8 cellular contexts compared by ENCODE assay signal in genomic region chr9:127158995-127159801, GRCh38. TPM values are rescaled to one million over a fixed set of nuclear protein-coding genes. Genes with fewer than 3 reads are reported as not detected.
A peak's percentile ranks its signal among the peaks of the same experiment; 100 is the strongest.
DNase-seq lines count a peak whose midpoint lies in the region; ATAC-seq, FAIRE-seq and TF ChIP-seq lines count a peak whose summit lies in the region.

No MANE protein-coding gene starts in this region.

- H3K27me3 ChIP-seq in HUES48 (ENCODE audit: control insufficient read depth, insufficient read depth, low read length) (no peaks in the 10 kb centered on the region), liver (ENCODE audit: control insufficient read depth in 4 of 4, insufficient read depth in 4 of 4, low read length in 3 of 4) (no peaks in the 10 kb centered on the region), vagina (no peaks in the 10 kb centered on the region)

- H3K36me3 ChIP-seq in HUES48 (ENCODE audit: control insufficient read depth, insufficient read depth, low read length): no peaks in the 10 kb centered on the region
- H3K36me3 ChIP-seq in liver (ENCODE audit: control insufficient read depth in 4 of 4, insufficient read depth in 3 of 4, low read depth in 1 of 4, low read length in 3 of 4): no peaks in the 10 kb centered on the region
- H3K36me3 ChIP-seq in vagina: no peaks in the 10 kb centered on the region

- H3K4me2 ChIP-seq in A549: peak overlapping the region; percentile 36

- FAIRE-seq in A549 (lab: Jason Lieb, UNC): no peak

- TF ChIP-seq EP300 in A549 (IDR thresholded peaks at IDR 0.05): no peak

- H3K9ac ChIP-seq in HUES48 (ENCODE audit: low read depth, low read length): no peak overlapping the region
- no peak overlapping the region for H3K9ac ChIP-seq in liver (ENCODE audit: low read depth in 1 of 2, low read length in 2 of 2)

- CTCF ChIA-PET in A549 (lab: Yijun Ruan, JAX): interaction anchor here (0.8 to 5.6 kb wide), 5 partner anchors 9 to 219 kb away, joined by 3 to 23 read pairs (median 4); no protein-coding TSS in a partner anchor

- no peak overlapping the region for H3K4me3 ChIP-seq in A549
- no peak overlapping the region for H3K4me3 ChIP-seq in HUES48 (ENCODE audit: low read depth, low read length)
- H3K4me3 ChIP-seq in liver (ENCODE audit: low read depth in 1 of 3, low read length in 3 of 3): no peak overlapping the region
- no peak overlapping the region for H3K4me3 ChIP-seq in vagina

- peak overlapping the region; percentile 36 to 60 for H3K27ac ChIP-seq in A549
- H3K27ac ChIP-seq in HUES48 (ENCODE audit: low read depth, low read length): peak overlapping the region; percentile 69
- H3K27ac ChIP-seq in caudate nucleus (ENCODE audit: low read depth, low read length): peak overlapping the region; percentile 49
- H3K27ac ChIP-seq in liver (ENCODE audit: low read depth in 1 of 2, low read length in 2 of 2): peak overlapping the region; percentile 52 to 59
- H3K27ac ChIP-seq in vagina: peak overlapping the region; percentile 87

- POLR2A ChIA-PET in A549 (lab: Yijun Ruan, JAX): no interaction called here

- TF ChIP-seq RAD21 in A549 (conservative IDR thresholded peaks at IDR 0.05 in 1 of 2, IDR thresholded peaks at IDR 0.05 in 1 of 2) (no peak), liver (IDR thresholded peaks at IDR 0.05) (peak; percentile 60)

- peak; percentile 19 to 74 for DNase-seq in A549 (ENCODE audit: low read depth in 1 of 2, low spot score in 1 of 2)
- DNase-seq in caudate nucleus (lab: John Stamatoyannopoulos, UW): peak in 48 of 61 donors; percentile 12 to 75 (median 51)
- peak; percentile 77 to 89 for DNase-seq in vagina (ENCODE audit: extremely low spot score in 2 of 2)
- DNase-seq in activated T-cell treated with anti-CD3 and anti-CD28 coated beads, Interleukin-2, amount 50 U/mL, for 1 hour: no peak

- H3K9me3 ChIP-seq in A549 (no peaks in the 10 kb centered on the region), HUES48 (ENCODE audit: control insufficient read depth, insufficient read depth, low read length) (no peaks in the 10 kb centered on the region), liver (ENCODE audit: control insufficient read depth in 4 of 4, low read length in 3 of 4) (no peaks in the 10 kb centered on the region), vagina (no peaks in the 10 kb centered on the region)

- peak; percentile 87 for ATAC-seq in A549
- ATAC-seq in GM21529 (IDR thresholded peaks at IDR 0.05; ENCODE audit: unreplicated experiment): no peak
- no peak for ATAC-seq in HG03135 (IDR thresholded peaks at IDR 0.05; ENCODE audit: unreplicated experiment)

- TF ChIP-seq POLR2A in A549 (IDR thresholded peaks at IDR 0.05; ENCODE audit: low read length) (no peak), vagina (IDR thresholded peaks at IDR 0.05) (no peak)

- intact Hi-C loops in vagina (cut with DNase I): no loop called here

- H3K4me1 ChIP-seq in A549 (peaks cover 25% of the 10 kb centered on the region), HUES48 (ENCODE audit: control insufficient read depth, insufficient read depth, low read length) (peaks cover 23% of the 10 kb centered on the region), liver (ENCODE audit: control insufficient read depth in 4 of 4, insufficient read depth in 4 of 4, low read length in 3 of 4) (peaks cover 0 to 14% (median 7%) of the 10 kb centered on the region in 4 donors), vagina (peaks cover 53% of the 10 kb centered on the region)

- 33% methylated on average over 6 of the region's 7 CpGs for WGBS in A549 (ENCODE audit: missing lambda C conversion rate)
- 41% methylated on average over 7 of the region's 7 CpGs for WGBS in liver

- no peak for TF ChIP-seq CTCF in A549 (IDR thresholded peaks at IDR 0.05)
- TF ChIP-seq CTCF in liver (IDR thresholded peaks at IDR 0.05; ENCODE audit: low read depth, low read length, missing input control): peak; percentile 40
- no peak for TF ChIP-seq CTCF in vagina (IDR thresholded peaks at IDR 0.05)

TF ChIP-seq in A549, 52 proteins besides CTCF, POLR2A, EP300 and RAD21 (continues in another document):
- TF ChIP-seq RNF2 (IDR thresholded peaks at IDR 0.05; ENCODE audit: borderline replicate concordance, low read depth): no peak
- TF ChIP-seq ZNF302 (CRISPR knock-in tag; IDR thresholded peaks at IDR 0.05): no peak
- TF ChIP-seq KDM5A (IDR thresholded peaks at IDR 0.05): no peak
- TF ChIP-seq, protein P1, sequence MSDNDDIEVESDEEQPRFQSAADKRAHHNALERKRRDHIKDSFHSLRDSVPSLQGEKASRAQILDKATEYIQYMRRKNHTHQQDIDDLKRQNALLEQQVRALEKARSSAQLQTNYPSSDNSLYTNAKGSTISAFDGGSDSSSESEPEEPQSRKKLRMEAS (IDR thresholded peaks at IDR 0.05): peak; percentile 95
- TF ChIP-seq EHMT2 (IDR thresholded peaks at IDR 0.05; ENCODE audit: low read depth): no peak
- TF ChIP-seq ZSCAN20 (CRISPR knock-in tag; IDR thresholded peaks at IDR 0.05): no peak
- no peak for TF ChIP-seq SMC3 (IDR thresholded peaks at IDR 0.05)
- TF ChIP-seq CHD4 (IDR thresholded peaks at IDR 0.05; ENCODE audit: borderline replicate concordance): no peak
- TF ChIP-seq PHF8 (IDR thresholded peaks at IDR 0.05; ENCODE audit: borderline replicate concordance, low read depth): no peak
- TF ChIP-seq ATOH8 (CRISPR knock-in tag; IDR thresholded peaks at IDR 0.05; ENCODE audit: low read depth): no peak
- no peak for TF ChIP-seq RFX5 (IDR thresholded peaks at IDR 0.05)
- TF ChIP-seq FOSL2 (IDR thresholded peaks at IDR 0.05): no peak
- peak; percentile 65 for TF ChIP-seq FOSL2 (CRISPR knock-in tag; IDR thresholded peaks at IDR 0.05)
- no peak for TF ChIP-seq TP53 (CRISPR knock-in tag; IDR thresholded peaks at IDR 0.05)
- no peak for TF ChIP-seq CBX8 (IDR thresholded peaks at IDR 0.05)

TF ChIP-seq in liver, 16 proteins besides CTCF, POLR2A, EP300 and RAD21:
- TF ChIP-seq, protein P2, sequence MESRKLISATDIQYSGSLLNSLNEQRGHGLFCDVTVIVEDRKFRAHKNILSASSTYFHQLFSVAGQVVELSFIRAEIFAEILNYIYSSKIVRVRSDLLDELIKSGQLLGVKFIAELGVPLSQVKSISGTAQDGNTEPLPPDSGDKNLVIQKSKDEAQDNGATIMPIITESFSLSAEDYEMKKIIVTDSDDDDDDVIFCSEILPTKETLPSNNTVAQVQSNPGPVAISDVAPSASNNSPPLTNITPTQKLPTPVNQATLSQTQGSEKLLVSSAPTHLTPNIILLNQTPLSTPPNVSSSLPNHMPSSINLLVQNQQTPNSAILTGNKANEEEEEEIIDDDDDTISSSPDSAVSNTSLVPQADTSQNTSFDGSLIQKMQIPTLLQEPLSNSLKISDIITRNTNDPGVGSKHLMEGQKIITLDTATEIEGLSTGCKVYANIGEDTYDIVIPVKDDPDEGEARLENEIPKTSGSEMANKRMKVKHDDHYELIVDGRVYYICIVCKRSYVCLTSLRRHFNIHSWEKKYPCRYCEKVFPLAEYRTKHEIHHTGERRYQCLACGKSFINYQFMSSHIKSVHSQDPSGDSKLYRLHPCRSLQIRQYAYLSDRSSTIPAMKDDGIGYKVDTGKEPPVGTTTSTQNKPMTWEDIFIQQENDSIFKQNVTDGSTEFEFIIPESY (IDR thresholded peaks at IDR 0.05): peak; percentile 30
- peak; percentile 26 for TF ChIP-seq YY1 (IDR thresholded peaks at IDR 0.05)
- no peak for TF ChIP-seq REST (IDR thresholded peaks at IDR 0.05)
- peak; percentile 89 to 93 for TF ChIP-seq RXRA (IDR thresholded peaks at IDR 0.05)
- TF ChIP-seq, protein P1 (IDR thresholded peaks at IDR 0.05): peak; percentile 99
- TF ChIP-seq JUND (IDR thresholded peaks at IDR 0.05): peak; percentile 15 to 45
- peak; percentile 36 for TF ChIP-seq SP1 (IDR thresholded peaks at IDR 0.05)
- TF ChIP-seq, protein P3, sequence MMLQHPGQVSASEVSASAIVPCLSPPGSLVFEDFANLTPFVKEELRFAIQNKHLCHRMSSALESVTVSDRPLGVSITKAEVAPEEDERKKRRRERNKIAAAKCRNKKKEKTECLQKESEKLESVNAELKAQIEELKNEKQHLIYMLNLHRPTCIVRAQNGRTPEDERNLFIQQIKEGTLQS (IDR thresholded peaks at IDR 0.05): no peak
- peak; percentile 73 to 84 for TF ChIP-seq HNF4A (conservative IDR thresholded peaks at IDR 0.05)
TF ChIP-seq in liver: peak in this region for 7.

RNA-seq across cellular contexts. Expression of gene ANGPTL2, which starts 36.8 kb away (rescaled TPM):
- polyA plus RNA-seq in A549 (2011; rRNA removed) (0.06 and 0.15 TPM in 2 replicates), A549 (2017; fragmentation: RNase III; extraction: RNeasy Plus Mini Kit Qiagen cat#74134 plus additional on column Dnase treatment) (not detected in 3 replicates), liver (1 to 10 TPM; 1.1 to 3.2 TPM)
- 0.01 TPM in 1 of 2 replicates, not detected in the other for polyA plus RNA-seq in A549 (2012; cell fraction: cytosol; rRNA removed)
- 0.02 TPM in 1 of 2 replicates, not detected in the other for polyA plus RNA-seq in A549 (2012; cell fraction: nucleus; rRNA removed)
- 0.15 TPM in 1 of 2 replicates, not detected in the other for polyA minus RNA-seq in A549 (2011; rRNA and poly(A)+ RNA removed)
- total RNA-seq in liver (1 to 10 TPM in 1 of 2 donors, under 1 TPM in 1; 0.93 to 2.7 TPM), vagina (65.8 TPM)

Comparison
In these comparisons a context has a peak if more than half of its experiments do, and no peak if none do; other contexts are left out.
1. ATAC-seq: peak in A549 (2 of 2); none in GM21529 (single experiment) and HG03135 (single experiment).
2. RNA of gene ANGPTL2, which starts 36.8 kb away (total RNA-seq): 65.8 TPM in vagina (single experiment); 0.93 to 2.7 TPM in liver; every median in the first group is over 10 times any median in the second.
3. Peak in every context shown above with its lines, with median percentiles within 50 percentile points of each other: H3K27ac ChIP-seq.